In the genomic region with DNA sequence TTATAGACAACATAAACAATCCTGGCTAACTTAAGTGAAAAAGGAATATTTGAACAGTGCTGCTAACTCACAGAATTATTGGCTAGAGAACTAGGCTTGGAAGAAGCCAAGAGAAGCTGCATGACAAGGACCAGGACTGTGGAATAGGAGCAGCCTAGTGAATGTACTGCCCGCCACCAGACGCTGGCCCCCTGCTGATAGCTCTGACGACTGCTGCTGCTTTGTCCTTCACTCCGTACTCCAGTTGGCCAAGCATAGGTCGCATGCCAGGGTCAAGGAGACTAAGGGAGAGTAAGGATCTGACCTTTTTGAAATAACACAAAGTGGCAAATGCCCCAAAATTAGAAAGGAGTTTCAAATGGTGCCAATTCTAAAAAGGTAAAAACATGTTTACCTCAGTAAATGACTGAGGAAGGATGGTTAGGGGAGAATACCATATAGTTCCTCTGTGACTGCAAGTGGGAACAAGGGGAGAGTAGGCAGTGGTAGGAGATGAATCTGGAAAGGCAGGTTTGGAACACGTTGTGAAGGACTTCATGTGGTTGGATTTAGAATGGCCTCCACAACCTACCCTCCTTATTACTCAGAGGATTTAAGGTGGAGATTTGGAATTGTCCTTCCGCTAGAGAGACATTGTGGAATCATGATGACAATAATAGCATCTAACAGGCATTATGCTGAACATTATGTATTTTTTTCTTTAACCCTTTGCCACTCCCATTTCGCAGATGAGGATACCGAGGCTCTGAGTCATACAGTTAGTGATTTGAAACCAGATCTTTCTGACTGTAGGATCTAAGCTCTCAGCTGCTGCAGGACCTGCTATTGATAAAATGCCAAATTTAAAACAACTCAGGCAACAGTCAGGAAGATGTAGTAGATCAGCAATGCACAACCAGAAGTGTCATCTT, we compare ENCODE assay signal across 18 cellular contexts. TPM values are rescaled to one million over a fixed set of nuclear protein-coding genes. Genes with fewer than 3 reads are reported as not detected.
DNase-seq lines count a peak whose midpoint lies in the region; ATAC-seq, FAIRE-seq and TF ChIP-seq lines count a peak whose summit lies in the region.
"Had no signal": no experiment of that assay in that cellular context is flagged by ENCODE, and none has a peak within 500 bp of the region (broad histone marks: within the 10 kb centered on the region; RNA-seq: fewer than 3 reads in every experiment).

No MANE protein-coding gene starts in this region.

- H3K18ac ChIP-seq in H1 (ENCODE audit: extremely low read depth, low read length): no peak overlapping the region

- H2BK20ac ChIP-seq in H1 (ENCODE audit: low read length): no peak overlapping the region

- no peak overlapping the region for H2AFZ ChIP-seq in H1 (ENCODE audit: low read length)
- H2AFZ ChIP-seq: parathyroid adenoma had no signal

- H3K4me1 ChIP-seq in H1 (replicated peaks in 1 of 4; ENCODE audit: control insufficient read depth in 3 of 4, insufficient read depth in 4 of 4, low read length in 3 of 4): peaks cover 0 to 4% (median 4%) of the 10 kb centered on the region in 4 experiments; a peak in 4 of 7 replicates
- H3K4me1 ChIP-seq: parathyroid adenoma had no signal

- H3K36me3 Mint-ChIP-seq in osteocyte (ENCODE audit: unreplicated experiment) (peaks cover 46% of the 10 kb centered on the region), chondrocyte (ENCODE audit: low read depth) (peaks cover 42% of the 10 kb centered on the region)

- no peak for TF ChIP-seq POLR2A in H1 (IDR thresholded peaks at IDR 0.05; ENCODE audit: control extremely low read depth in 1 of 2, low read depth in 2 of 2, low read length in 2 of 2)

- CTCF ChIA-PET in H1 (lab: Charles Lee; ENCODE audit: partially characterized antibody): interaction anchor here (1.1 kb wide), 1 partner anchor 288 kb away, joined by 3 read pairs; a partner anchor contains a TSS

- ATAC-seq in HG03095 (IDR thresholded peaks at IDR 0.05; ENCODE audit: unreplicated experiment): no peak

- no peaks in the 10 kb centered on the region for H3K79me1 ChIP-seq in H1 (ENCODE audit: low read depth, low read length)

- H4K20me1 ChIP-seq in H1 (replicated peaks in 1 of 2; ENCODE audit: control insufficient read depth in 1 of 2, insufficient read depth in 2 of 2, low read length in 2 of 2): no peaks in the 10 kb centered on the region

- H3K56ac ChIP-seq in H1 (replicated peaks; ENCODE audit: insufficient read length, low read depth, low read length): no peak overlapping the region

- no peak overlapping the region for H3K27ac ChIP-seq in H1 (ENCODE audit: low read depth, low read length)
- H3K27ac ChIP-seq: coronary artery, parathyroid adenoma, Peyer's patch had no signal

- TF ChIP-seq EP300 in H1 (IDR thresholded peaks at IDR 0.05; ENCODE audit: borderline replicate concordance in 1 of 2, low read depth in 2 of 2, low read length in 2 of 2): no peak

- no peak overlapping the region for H2BK5ac ChIP-seq in H1 (ENCODE audit: low read depth, low read length)

- H4K8ac ChIP-seq in H1 (ENCODE audit: extremely low read depth, insufficient read depth, low read length): no peak overlapping the region

- no peak overlapping the region for H3K4ac ChIP-seq in H1 (replicated peaks; ENCODE audit: insufficient read length, low read depth, low read length)

- H3K9me3 Mint-ChIP-seq in osteocyte (ENCODE audit: unreplicated experiment) (no peaks in the 10 kb centered on the region), chondrocyte (ENCODE audit: low read depth) (no peaks in the 10 kb centered on the region)
- H3K9me3 Mint-ChIP-seq: activated naive CD8-positive, alpha-beta T cell treated with anti-CD3 and anti-CD28 coated beads for 36 hours; mesothelial cell of epicardium had no signal

- H3K27me3 ChIP-seq in H1 (replicated peaks in 1 of 4; ENCODE audit: control insufficient read depth in 3 of 4, extremely low read depth in 1 of 4, insufficient read depth in 3 of 4, low read length in 3 of 4): no peaks in the 10 kb centered on the region
- H3K27me3 ChIP-seq: Peyer's patch had no signal

- H3K9ac ChIP-seq in H1 (replicated peaks in 1 of 4; ENCODE audit: extremely low read depth in 1 of 4, low read depth in 3 of 4, low read length in 3 of 4): no peak overlapping the region
- H3K9ac ChIP-seq: parathyroid adenoma had no signal

- TF ChIP-seq CTCF in H1 (IDR thresholded peaks at IDR 0.05; ENCODE audit: control extremely low read depth in 1 of 3, insufficient read depth in 1 of 3, low read depth in 1 of 3, low read length in 3 of 3): no peak
- TF ChIP-seq CTCF in osteocyte (IDR thresholded peaks at IDR 0.05): no peak
- no peak for TF ChIP-seq CTCF in chondrocyte (IDR thresholded peaks at IDR 0.05)

- H3K4me1 Mint-ChIP-seq in osteocyte (ENCODE audit: unreplicated experiment) (peaks cover 47% of the 10 kb centered on the region), chondrocyte (ENCODE audit: low read depth) (peaks cover 28% of the 10 kb centered on the region)

- no peak overlapping the region for H3K14ac ChIP-seq in H1 (ENCODE audit: insufficient read length)

- DNase-seq in EL: peak; percentile 60
- DNase-seq in HT1080 (ENCODE audit: low read depth): peak; percentile 58
- peak in 1 of 2 experiments; percentile 62 for DNase-seq in H1 (ENCODE audit: low read depth in 1 of 2, low spot score in 2 of 2)
- peak; percentile 81 for DNase-seq in iris pigment epithelial cell (ENCODE audit: low read depth)
- no peak for DNase-seq in osteocyte (ENCODE audit: extremely low spot score, unreplicated experiment)
- no peak for DNase-seq in NOMO-1 treated with dmso at 0.1 percent for 144 hours (lab: John Stamatoyannopoulos, UW; ENCODE audit: unreplicated experiment)
- DNase-seq in chondrocyte (ENCODE audit: low spot score): no peak
- DNase-seq: activated CD4-positive, alpha-beta T cell treated with anti-CD3 and anti-CD28 coated beads for 1 hour; activated naive CD8-positive, alpha-beta T cell treated with anti-CD3 and anti-CD28 coated beads for 36 hours; activated T-cell treated with anti-CD3 and anti-CD28 coated beads for 4 hours; Calu3; NCI-H1417; NCI-H446 treated with DMSO at 0.1 percent for 48 hours; Peyer's patch had no signal

- POLR2A ChIA-PET in H1 (lab: Charles Lee; ENCODE audit: partially characterized antibody): no interaction called here

- FAIRE-seq in H1 (lab: Jason Lieb, UNC): peak; percentile 85

- no peak overlapping the region for H2AK5ac ChIP-seq in H1 (ENCODE audit: low read depth, low read length)

- H3K23ac ChIP-seq in H1 (ENCODE audit: insufficient read length): no peak overlapping the region

- 0 out of 4 replicates have a peak overlapping the region, but pooled peaks of 1 of the 2 experiments have one; percentile 3 for H3K4me2 ChIP-seq in H1 (ENCODE audit: insufficient read depth in 1 of 2, low read depth in 2 of 2, low read length in 2 of 2)

- no peak overlapping the region for H2BK12ac ChIP-seq in H1 (ENCODE audit: low read depth, low read length)

- H2BK15ac ChIP-seq in H1 (ENCODE audit: low read length): no peak overlapping the region

- no peak overlapping the region for H2BK120ac ChIP-seq in H1 (replicated peaks; ENCODE audit: low read depth, low read length)

- H3K23me2 ChIP-seq in H1 (ENCODE audit: low read depth, low read length): no peaks in the 10 kb centered on the region

- no peak overlapping the region for H4K5ac ChIP-seq in H1 (ENCODE audit: insufficient read length, low read depth, low read length)

- WGBS in H1 (ENCODE audit: extremely low coverage in 1 of 2, insufficient coverage in 1 of 2, insufficient read length in 1 of 2, insufficient replicate concordance in 2 of 2, low coverage in 1 of 2, low lambda C conversion rate in 2 of 2, missing lambda C conversion rate in 1 of 2), 2 experiments: 72% methylated on average over 9 of the region's 9 CpGs; no CpG with 5 or more reads in 1 of the 2 experiments

- TF ChIP-seq RAD21 in H1 (IDR thresholded peaks at IDR 0.05 in 1 of 2, conservative IDR thresholded peaks at IDR 0.05 in 1 of 2; ENCODE audit: low read depth in 2 of 2, low read length in 2 of 2): 0 out of 4 replicates have a peak, but pooled peaks of 1 of the 2 experiments have one; percentile 1

- H3K27ac Mint-ChIP-seq in osteocyte (ENCODE audit: unreplicated experiment) (no peak overlapping the region), chondrocyte (ENCODE audit: unreplicated experiment) (no peak overlapping the region)
- H3K27ac Mint-ChIP-seq: activated naive CD8-positive, alpha-beta T cell treated with anti-CD3 and anti-CD28 coated beads for 36 hours; mesothelial cell of epicardium had no signal

- no peak overlapping the region for H3K4me3 ChIP-seq in H1 (ENCODE audit: extremely low read depth in 1 of 4, insufficient read depth in 2 of 4, low read depth in 3 of 4, low read length in 4 of 4)
- H3K4me3 ChIP-seq: coronary artery, Peyer's patch had no signal

- H3K4me3 Mint-ChIP-seq in osteocyte (ENCODE audit: unreplicated experiment): no peak overlapping the region
- no peak overlapping the region for H3K4me3 Mint-ChIP-seq in chondrocyte (ENCODE audit: unreplicated experiment)
- H3K4me3 Mint-ChIP-seq: activated naive CD8-positive, alpha-beta T cell treated with anti-CD3 and anti-CD28 coated beads for 36 hours; mesothelial cell of epicardium had no signal

- peaks cover 0 to 10% (median 2%) of the 10 kb centered on the region in 4 experiments; a peak in 3 of 8 replicates for H3K36me3 ChIP-seq in H1 (ENCODE audit: control insufficient read depth in 2 of 4, insufficient read depth in 4 of 4, low read length in 3 of 4)

- no peaks in the 10 kb centered on the region for H3K79me2 ChIP-seq in H1 (ENCODE audit: control insufficient read depth in 1 of 2, insufficient read depth in 2 of 2, low read length in 2 of 2)
- H3K79me2 ChIP-seq: parathyroid adenoma had no signal

- no peaks in the 10 kb centered on the region for H3K27me3 Mint-ChIP-seq in osteocyte (ENCODE audit: unreplicated experiment)
- no peaks in the 10 kb centered on the region for H3K27me3 Mint-ChIP-seq in chondrocyte (ENCODE audit: low read depth)
- H3K27me3 Mint-ChIP-seq: activated naive CD8-positive, alpha-beta T cell treated with anti-CD3 and anti-CD28 coated beads for 36 hours had no signal

- H4K91ac ChIP-seq in H1 (replicated peaks; ENCODE audit: insufficient read length, low read length): no peak overlapping the region

- H3K9me3 ChIP-seq in H1 (ENCODE audit: insufficient read depth in 2 of 2, low read depth in 1 of 2, low read length in 1 of 2): no peaks in the 10 kb centered on the region
- H3K9me3 ChIP-seq: Peyer's patch had no signal

RNA-seq across cellular contexts. Expression of a gene that starts 19.5 kb away (rescaled TPM):
- total RNA-seq in HT1080 (2014; rRNA removed; shearing (Covaris generic)): 37.2 and 41.4 TPM in 2 replicates
- polyA plus RNA-seq in HT1080 (2015; cell fraction: cytosol; rRNA removed): 36.6 TPM in 2 replicates
- polyA plus RNA-seq in HT1080 (2015; cell fraction: nucleus; rRNA removed): 21.0 and 26.2 TPM in 2 replicates
- total RNA-seq in H1 (2021; fragmentation: NEBNext Ultra II Directional; extraction: Animal tissue kit (Norgen Biotek cat#: 25700)): 34.9 and 37.4 TPM in 2 replicates
- 11.3 and 20.9 TPM in 2 replicates for polyA plus RNA-seq in H1 (2011; rRNA removed)
- polyA plus RNA-seq in H1 (2011; cell fraction: cytosol; rRNA removed): 21.7 TPM
- polyA plus RNA-seq in H1 (2011; cell fraction: nucleus; rRNA removed): 8.0 TPM
- polyA plus RNA-seq in H1 (2012, experiment 1 of 2): 30.2 to 34.8 TPM (median 33.2 TPM) in 4 replicates
- polyA plus RNA-seq in H1 (2012, experiment 2 of 2): 16.9 TPM
- polyA plus RNA-seq in H1 (2013, experiment 1 of 2): 26.7 TPM
- polyA plus RNA-seq in H1 (2013, experiment 2 of 2): 26.3 TPM
- 31.5 and 31.7 TPM in 2 replicates for polyA minus RNA-seq in H1 (2011; rRNA and poly(A)+ RNA removed)
- polyA minus RNA-seq in H1 (2011; cell fraction: cytosol; rRNA and poly(A)+ RNA removed): 13.7 TPM
- 13.2 TPM for polyA minus RNA-seq in H1 (2011; cell fraction: nucleus; rRNA and poly(A)+ RNA removed)
- total RNA-seq in osteocyte: 18.5 and 23.7 TPM in 2 replicates
- total RNA-seq in chondrocyte: 13.0 to 18.6 TPM (median 13.7 TPM) in 3 replicates

RNA-seq across cellular contexts. Expression of a gene that starts 19.8 kb away (rescaled TPM):
- total RNA-seq in HT1080 (2014; rRNA removed; shearing (Covaris generic)): 11.7 and 14.4 TPM in 2 replicates
- polyA plus RNA-seq in HT1080 (2015; cell fraction: cytosol; rRNA removed): 11.9 and 16.0 TPM in 2 replicates
- 9.6 and 10.8 TPM in 2 replicates for polyA plus RNA-seq in HT1080 (2015; cell fraction: nucleus; rRNA removed)
- 15.7 and 16.5 TPM in 2 replicates for total RNA-seq in H1 (2021; fragmentation: NEBNext Ultra II Directional; extraction: Animal tissue kit (Norgen Biotek cat#: 25700))
- 3.0 and 4.5 TPM in 2 replicates for polyA plus RNA-seq in H1 (2011; rRNA removed)
- 4.6 TPM for polyA plus RNA-seq in H1 (2011; cell fraction: cytosol; rRNA removed)
- 5.0 TPM for polyA plus RNA-seq in H1 (2011; cell fraction: nucleus; rRNA removed)
- 4.9 to 7.7 TPM (median 6.1 TPM) in 4 replicates for polyA plus RNA-seq in H1 (2012, experiment 1 of 2)
- polyA plus RNA-seq in H1 (2012, experiment 2 of 2): 3.5 TPM
- 7.0 TPM for polyA plus RNA-seq in H1 (2013, experiment 1 of 2)
- polyA plus RNA-seq in H1 (2013, experiment 2 of 2): 7.3 TPM
- polyA minus RNA-seq in H1 (2011; rRNA and poly(A)+ RNA removed): 15.0 and 29.6 TPM in 2 replicates
- 5.2 TPM for polyA minus RNA-seq in H1 (2011; cell fraction: cytosol; rRNA and poly(A)+ RNA removed)
- polyA minus RNA-seq in H1 (2011; cell fraction: nucleus; rRNA and poly(A)+ RNA removed): 18.4 TPM
- total RNA-seq in osteocyte (36.2 and 38.7 TPM in 2 replicates), chondrocyte (46.0 to 53.2 TPM (median 48.4 TPM) in 3 replicates)

Comparison
In these comparisons a context has a peak if more than half of its experiments do, and no peak if none do; other contexts are left out.
1. DNase-seq: peak in EL (single experiment), HT1080 (single experiment) and iris pigment epithelial cell (single experiment); none in osteocyte (single experiment), NOMO-1 treated with dmso at 0.1 percent for 144 hours (single experiment) and chondrocyte (single experiment).